In genomic region chr1:244918422-244919319, GRCh38 we compare ENCODE assay signal across 8 cellular contexts. TPM values are rescaled to one million over a fixed set of nuclear protein-coding genes. Genes with fewer than 3 reads are reported as not detected.
DNase-seq lines count a peak whose midpoint lies in the region; ATAC-seq and TF ChIP-seq lines count a peak whose summit lies in the region.

No MANE protein-coding gene starts in this region.

- H3K9me3 ChIP-seq in endocrine pancreas (ENCODE audit: control insufficient read depth, low read length) (no peaks in the 10 kb centered on the region), mucosa of rectum (ENCODE audit: control insufficient read depth in 2 of 2, low read length in 2 of 2) (no peaks in the 10 kb centered on the region)

- peaks cover 23% of the 10 kb centered on the region for H3K27me3 Mint-ChIP-seq in activated CD8-positive, alpha-beta memory T cell treated with anti-CD3 and anti-CD28 coated beads, Interleukin-2, amount 10 ng/mL, durations not matched to agents 7 days and 5 days

- peaks cover 8% of the 10 kb centered on the region for H3K4me1 Mint-ChIP-seq in activated CD8-positive, alpha-beta memory T cell treated with anti-CD3 and anti-CD28 coated beads, Interleukin-2, amount 10 ng/mL, durations not matched to agents 7 days and 5 days

- no peak overlapping the region for H3K27ac ChIP-seq in mucosa of rectum (ENCODE audit: low read depth in 2 of 2, low read length in 2 of 2)

- H3K36me3 ChIP-seq in endocrine pancreas (ENCODE audit: control insufficient read depth, insufficient read depth, low read length) = no peaks in the 10 kb centered on the region
- no peaks in the 10 kb centered on the region for H3K36me3 ChIP-seq in mucosa of rectum (ENCODE audit: control insufficient read depth in 2 of 2, insufficient read depth in 2 of 2, low read length in 2 of 2)

- H3K4me1 ChIP-seq in endocrine pancreas (ENCODE audit: control insufficient read depth, insufficient read depth, low read length) (peaks cover 6% of the 10 kb centered on the region), mucosa of rectum (ENCODE audit: control insufficient read depth in 2 of 2, insufficient read depth in 2 of 2, low read length in 2 of 2) (peaks cover 4 to 5% of the 10 kb centered on the region in 2 donors)

- no peaks in the 10 kb centered on the region for H3K27me3 ChIP-seq in endocrine pancreas (ENCODE audit: control insufficient read depth, insufficient read depth, low read length)
- H3K27me3 ChIP-seq in mucosa of rectum (ENCODE audit: control insufficient read depth in 2 of 2, insufficient read depth in 2 of 2, low read length in 2 of 2) = peaks cover 0 to 2% of the 10 kb centered on the region in 2 donors

- peak; percentile 71 for DNase-seq in GM13976 (ENCODE audit: low spot score)
- peak; percentile 28 for DNase-seq in NCI-H460 (ENCODE audit: extremely low read depth, low read depth)
- peak; percentile 54 for DNase-seq in activated CD8-positive, alpha-beta memory T cell treated with anti-CD3 and anti-CD28 coated beads, Interleukin-2, amount 10 ng/mL, durations not matched to agents 7 days and 5 days
- peak; percentile 38 for DNase-seq in stimulated activated CD8-positive, alpha-beta memory T cell treated with anti-CD3 and anti-CD28 coated beads, Interleukin-4, amount 100 ng/mL, for 24 hours (ENCODE audit: low read depth)

- H3K9ac ChIP-seq in endocrine pancreas (ENCODE audit: control insufficient read depth, insufficient read depth, low read length) = peak overlapping the region; percentile 92
- peak overlapping the region in 1 of 2 donors; percentile 70 for H3K9ac ChIP-seq in mucosa of rectum (ENCODE audit: low read depth in 1 of 2, low read length in 2 of 2)

- H3K4me3 Mint-ChIP-seq in activated CD8-positive, alpha-beta memory T cell treated with anti-CD3 and anti-CD28 coated beads, Interleukin-2, amount 10 ng/mL, durations not matched to agents 7 days and 5 days = peak overlapping the region; percentile 74

- no peaks in the 10 kb centered on the region for H3K36me3 Mint-ChIP-seq in activated CD8-positive, alpha-beta memory T cell treated with anti-CD3 and anti-CD28 coated beads, Interleukin-2, amount 10 ng/mL, durations not matched to agents 7 days and 5 days

- ATAC-seq in HG02885 (IDR thresholded peaks at IDR 0.05; ENCODE audit: poor library complexity, unreplicated experiment) (peak; percentile 67), GM21515 (IDR thresholded peaks at IDR 0.05; ENCODE audit: unreplicated experiment) (no peak)
- peak; percentile 90 for ATAC-seq in activated CD8-positive, alpha-beta memory T cell treated with anti-CD3 and anti-CD28 coated beads, Interleukin-2, amount 10 ng/mL, durations not matched to agents 7 days and 5 days

- in situ Hi-C loops in GM13976 (cut with MboI; ENCODE audit: low sequenced_read_pairs, unreplicated experiment) = no loop called here

- CTCF ChIA-PET in activated CD8-positive, alpha-beta memory T cell treated with anti-CD3 and anti-CD28 coated beads, Interleukin-2, amount 10 ng/mL, durations not matched to agents 7 days and 5 days (lab: Charles Lee) = interaction anchor here (0.8 kb wide), 1 partner anchor 124 kb away, joined by 3 read pairs; no protein-coding TSS in a partner anchor

- no peak overlapping the region for H3K27ac Mint-ChIP-seq in activated CD8-positive, alpha-beta memory T cell treated with anti-CD3 and anti-CD28 coated beads, Interleukin-2, amount 10 ng/mL, durations not matched to agents 7 days and 5 days

- no peak for TF ChIP-seq CTCF in GM13976 (IDR thresholded peaks at IDR 0.05; ENCODE audit: borderline replicate concordance, control extremely low read depth, extremely low read depth, insufficient read depth, missing control alignments)

- H3K9me3 Mint-ChIP-seq in activated CD8-positive, alpha-beta memory T cell treated with anti-CD3 and anti-CD28 coated beads, Interleukin-2, amount 10 ng/mL, durations not matched to agents 7 days and 5 days (ENCODE audit: low read depth) = no peaks in the 10 kb centered on the region

- H3K4me3 ChIP-seq in endocrine pancreas (ENCODE audit: control insufficient read depth, insufficient read depth, low read length) = peak overlapping the region; percentile 94
- peak overlapping the region; percentile 55 to 74 for H3K4me3 ChIP-seq in mucosa of rectum (ENCODE audit: low read length in 2 of 2)

RNA-seq across cellular contexts. Expression of gene HNRNPU, which starts 54.3 kb away (rescaled TPM):
- total RNA-seq in NCI-H460 (2014; rRNA removed; shearing (Covaris generic)) = 447 and 511 TPM in 2 replicates
- polyA plus RNA-seq in NCI-H460 (2014; cell fraction: nucleus; rRNA removed) = 361 and 504 TPM in 2 replicates
- 100 to 1,000 TPM; 410 to 503 TPM for total RNA-seq in activated CD8-positive, alpha-beta memory T cell treated with anti-CD3 and anti-CD28 coated beads, Interleukin-2, amount 10 ng/mL, durations not matched to agents 7 days and 5 days
